8 cellular contexts compared by ENCODE assay signal in the genomic region with DNA sequence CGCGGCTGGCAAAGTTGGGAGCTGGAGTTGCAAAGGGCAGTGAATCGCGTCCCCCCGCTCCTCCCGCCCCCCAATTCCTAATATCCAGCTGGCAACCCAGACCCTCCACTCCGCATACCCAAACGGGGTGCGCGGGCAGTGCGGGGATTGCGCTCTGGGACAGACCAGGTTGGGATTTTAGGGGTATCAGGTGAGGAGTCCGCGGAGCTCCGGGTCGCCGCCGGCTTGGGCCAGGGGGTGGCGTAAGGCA. TPM values are rescaled to one million over a fixed set of nuclear protein-coding genes. Genes with fewer than 3 reads are reported as not detected.
DNase-seq lines count a peak whose midpoint lies in the region; ATAC-seq and TF ChIP-seq lines count a peak whose summit lies in the region.

No MANE protein-coding gene starts in this region.

- intact Hi-C loops in adrenal gland (cut with DNase I) = loop anchor here (5.0 to 10.0 kb wide), 2 partner anchors 131 to 139 kb away; no protein-coding TSS in a partner anchor

- H3K27ac ChIP-seq in adrenal gland (peak overlapping the region in 4 of 5 donors; percentile 64 to 92 (median 83)), liver (ENCODE audit: low read depth in 1 of 2, low read length in 2 of 2) (peak overlapping the region; percentile 94 to 95), upper lobe of left lung (peak overlapping the region; percentile 69 to 92 (median 86))

- TF ChIP-seq RAD21 in liver (IDR thresholded peaks at IDR 0.05) = peak in 1 of 2 donors; percentile 61

- H3K4me1 ChIP-seq in adrenal gland (replicated peaks in 1 of 2) (peaks cover 9 to 37% of the 10 kb centered on the region in 2 donors), liver (ENCODE audit: control insufficient read depth in 4 of 4, insufficient read depth in 4 of 4, low read length in 3 of 4) (peaks cover 3 to 45% (median 30%) of the 10 kb centered on the region in 4 donors), upper lobe of left lung (peaks cover 0 to 48% (median 31%) of the 10 kb centered on the region in 4 donors)

- TF ChIP-seq CTCF in adrenal gland (IDR thresholded peaks at IDR 0.05) (peak in 4 of 6 experiments; percentile 36 to 46 (median 44)), liver (IDR thresholded peaks at IDR 0.05; ENCODE audit: low read depth, low read length, missing input control) (peak; percentile 43), upper lobe of left lung (IDR thresholded peaks at IDR 0.05) (peak in 3 of 6 experiments; percentile 34 to 40 (median 38))

- peak overlapping the region; percentile 96 for H3K4me3 Mint-ChIP-seq in activated naive CD4-positive, alpha-beta T cell treated with anti-CD3 and anti-CD28 coated beads, Interleukin-2, amount 50 U/mL, for 24 hours

- H3K9me3 ChIP-seq in adrenal gland (replicated peaks in 1 of 3) (no peaks in the 10 kb centered on the region), liver (ENCODE audit: control insufficient read depth in 4 of 4, low read length in 3 of 4) (no peaks in the 10 kb centered on the region), upper lobe of left lung (no peaks in the 10 kb centered on the region)

- H3K9me3 Mint-ChIP-seq in activated naive CD4-positive, alpha-beta T cell treated with anti-CD3 and anti-CD28 coated beads, Interleukin-2, amount 50 U/mL, for 24 hours = no peaks in the 10 kb centered on the region

- 0% methylated on average over 8 to 19 of the region's 19 CpGs; no CpG with 5 or more reads in 1 of the 4 donors for WGBS in adrenal gland, 4 donors
- under 1% methylated on average over 19 of the region's 19 CpGs for WGBS in liver
- WGBS in upper lobe of left lung, 2 donors = 1% methylated on average over 18 of the region's 19 CpGs; no CpG with 5 or more reads in 1 of the 2 donors

- no peak for TF ChIP-seq POLR2A in adrenal gland (IDR thresholded peaks at IDR 0.05)
- no peak for TF ChIP-seq POLR2A in upper lobe of left lung (IDR thresholded peaks at IDR 0.05)

- ATAC-seq in upper lobe of left lung (ENCODE audit: low FRiP score in 2 of 2) (no peak), HG03175 (IDR thresholded peaks at IDR 0.05; ENCODE audit: unreplicated experiment) (no peak)

- no peaks in the 10 kb centered on the region for H3K36me3 ChIP-seq in adrenal gland (replicated peaks in 1 of 2)
- H3K36me3 ChIP-seq in liver (ENCODE audit: control insufficient read depth in 4 of 4, insufficient read depth in 3 of 4, low read depth in 1 of 4, low read length in 3 of 4) = no peaks in the 10 kb centered on the region
- H3K36me3 ChIP-seq in upper lobe of left lung = no peaks in the 10 kb centered on the region

- peak overlapping the region; percentile 16 to 91 (median 60) for H3K4me3 ChIP-seq in adrenal gland
- H3K4me3 ChIP-seq in liver (ENCODE audit: low read depth in 1 of 3, low read length in 3 of 3) = peak overlapping the region; percentile 77 to 84 (median 82)
- H3K4me3 ChIP-seq in upper lobe of left lung = peak overlapping the region; percentile 47 to 77 (median 72)

- TF ChIP-seq EP300 in upper lobe of left lung (IDR thresholded peaks at IDR 0.05) = no peak

- no peaks in the 10 kb centered on the region for H3K27me3 Mint-ChIP-seq in activated naive CD4-positive, alpha-beta T cell treated with anti-CD3 and anti-CD28 coated beads, Interleukin-2, amount 50 U/mL, for 24 hours

- H3K4me1 Mint-ChIP-seq in activated naive CD4-positive, alpha-beta T cell treated with anti-CD3 and anti-CD28 coated beads, Interleukin-2, amount 50 U/mL, for 24 hours = peaks cover 61% of the 10 kb centered on the region

- peak overlapping the region; percentile 88 for H3K27ac Mint-ChIP-seq in activated naive CD4-positive, alpha-beta T cell treated with anti-CD3 and anti-CD28 coated beads, Interleukin-2, amount 50 U/mL, for 24 hours

- peak overlapping the region; percentile 50 to 85 for H3K9ac ChIP-seq in liver (ENCODE audit: low read depth in 1 of 2, low read length in 2 of 2)

- H3K36me3 Mint-ChIP-seq in activated naive CD4-positive, alpha-beta T cell treated with anti-CD3 and anti-CD28 coated beads, Interleukin-2, amount 50 U/mL, for 24 hours = no peaks in the 10 kb centered on the region

- DNase-seq in activated naive CD4-positive, alpha-beta T cell treated with anti-CD3 and anti-CD28 coated beads, Interleukin-2, amount 50 U/mL, for 16 hours = no peak
- DNase-seq in adrenal gland (peak in 2 of 7 donors; percentile 45 to 66), upper lobe of left lung (peak in 1 of 2 donors; percentile 90), occipital lobe (lab: John Stamatoyannopoulos, UW) (no peak), H4 (ENCODE audit: low spot score) (no peak)

- H3K27me3 ChIP-seq in adrenal gland (no peaks in the 10 kb centered on the region), liver (ENCODE audit: control insufficient read depth in 4 of 4, insufficient read depth in 4 of 4, low read length in 3 of 4) (no peaks in the 10 kb centered on the region), upper lobe of left lung (no peaks in the 10 kb centered on the region)

TF ChIP-seq in liver, 16 proteins besides CTCF, POLR2A, EP300 and RAD21:
- TF ChIP-seq SP1 (IDR thresholded peaks at IDR 0.05) = no peak
- TF ChIP-seq, protein P1, sequence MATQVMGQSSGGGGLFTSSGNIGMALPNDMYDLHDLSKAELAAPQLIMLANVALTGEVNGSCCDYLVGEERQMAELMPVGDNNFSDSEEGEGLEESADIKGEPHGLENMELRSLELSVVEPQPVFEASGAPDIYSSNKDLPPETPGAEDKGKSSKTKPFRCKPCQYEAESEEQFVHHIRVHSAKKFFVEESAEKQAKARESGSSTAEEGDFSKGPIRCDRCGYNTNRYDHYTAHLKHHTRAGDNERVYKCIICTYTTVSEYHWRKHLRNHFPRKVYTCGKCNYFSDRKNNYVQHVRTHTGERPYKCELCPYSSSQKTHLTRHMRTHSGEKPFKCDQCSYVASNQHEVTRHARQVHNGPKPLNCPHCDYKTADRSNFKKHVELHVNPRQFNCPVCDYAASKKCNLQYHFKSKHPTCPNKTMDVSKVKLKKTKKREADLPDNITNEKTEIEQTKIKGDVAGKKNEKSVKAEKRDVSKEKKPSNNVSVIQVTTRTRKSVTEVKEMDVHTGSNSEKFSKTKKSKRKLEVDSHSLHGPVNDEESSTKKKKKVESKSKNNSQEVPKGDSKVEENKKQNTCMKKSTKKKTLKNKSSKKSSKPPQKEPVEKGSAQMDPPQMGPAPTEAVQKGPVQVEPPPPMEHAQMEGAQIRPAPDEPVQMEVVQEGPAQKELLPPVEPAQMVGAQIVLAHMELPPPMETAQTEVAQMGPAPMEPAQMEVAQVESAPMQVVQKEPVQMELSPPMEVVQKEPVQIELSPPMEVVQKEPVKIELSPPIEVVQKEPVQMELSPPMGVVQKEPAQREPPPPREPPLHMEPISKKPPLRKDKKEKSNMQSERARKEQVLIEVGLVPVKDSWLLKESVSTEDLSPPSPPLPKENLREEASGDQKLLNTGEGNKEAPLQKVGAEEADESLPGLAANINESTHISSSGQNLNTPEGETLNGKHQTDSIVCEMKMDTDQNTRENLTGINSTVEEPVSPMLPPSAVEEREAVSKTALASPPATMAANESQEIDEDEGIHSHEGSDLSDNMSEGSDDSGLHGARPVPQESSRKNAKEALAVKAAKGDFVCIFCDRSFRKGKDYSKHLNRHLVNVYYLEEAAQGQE (IDR thresholded peaks at IDR 0.05) = no peak
- TF ChIP-seq FOXA2 (IDR thresholded peaks at IDR 0.05) = no peak
- TF ChIP-seq JUND (IDR thresholded peaks at IDR 0.05) = no peak
- TF ChIP-seq, protein P2, sequence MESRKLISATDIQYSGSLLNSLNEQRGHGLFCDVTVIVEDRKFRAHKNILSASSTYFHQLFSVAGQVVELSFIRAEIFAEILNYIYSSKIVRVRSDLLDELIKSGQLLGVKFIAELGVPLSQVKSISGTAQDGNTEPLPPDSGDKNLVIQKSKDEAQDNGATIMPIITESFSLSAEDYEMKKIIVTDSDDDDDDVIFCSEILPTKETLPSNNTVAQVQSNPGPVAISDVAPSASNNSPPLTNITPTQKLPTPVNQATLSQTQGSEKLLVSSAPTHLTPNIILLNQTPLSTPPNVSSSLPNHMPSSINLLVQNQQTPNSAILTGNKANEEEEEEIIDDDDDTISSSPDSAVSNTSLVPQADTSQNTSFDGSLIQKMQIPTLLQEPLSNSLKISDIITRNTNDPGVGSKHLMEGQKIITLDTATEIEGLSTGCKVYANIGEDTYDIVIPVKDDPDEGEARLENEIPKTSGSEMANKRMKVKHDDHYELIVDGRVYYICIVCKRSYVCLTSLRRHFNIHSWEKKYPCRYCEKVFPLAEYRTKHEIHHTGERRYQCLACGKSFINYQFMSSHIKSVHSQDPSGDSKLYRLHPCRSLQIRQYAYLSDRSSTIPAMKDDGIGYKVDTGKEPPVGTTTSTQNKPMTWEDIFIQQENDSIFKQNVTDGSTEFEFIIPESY (IDR thresholded peaks at IDR 0.05) = no peak
- TF ChIP-seq GABPA (IDR thresholded peaks at IDR 0.05 in 1 of 2, conservative IDR thresholded peaks at IDR 0.05 in 1 of 2) = no peak
- TF ChIP-seq RXRA (IDR thresholded peaks at IDR 0.05) = no peak
- no peak for TF ChIP-seq YY1 (IDR thresholded peaks at IDR 0.05)

RNA-seq across cellular contexts. Expression of a gene that starts 0.6 kb away (rescaled TPM):
- 10 to 100 TPM; 19.3 to 77.3 (median 53.0) TPM for total RNA-seq in adrenal gland
- polyA plus RNA-seq in adrenal gland = 10 to 100 TPM; 14.9 to 34.0 (median 25.7) TPM
- 100 to 1,000 TPM in 1 of 2 donors, 10 to 100 TPM in 1; 92.8 to 205 TPM for total RNA-seq in liver
- polyA plus RNA-seq in liver = 100 to 1,000 TPM in 1 of 2 donors, 10 to 100 TPM in 1; 41.5 to 112 TPM
- 10 to 100 TPM; 24.3 to 57.6 (median 28.9) TPM for total RNA-seq in upper lobe of left lung
- 20.7 TPM for total RNA-seq in occipital lobe
- 3.6 and 4.0 TPM in 2 replicates for total RNA-seq in H4 (2014; rRNA removed; shearing (Covaris generic))
